32 cellular contexts compared by ENCODE assay signal in genomic region chr13:98048263-98048662, GRCh38.
"Had no signal": no experiment of that assay in that cellular context is flagged by ENCODE, and none has a peak within 500 bp of the region (broad histone marks: within the 10 kb centered on the region; RNA-seq: fewer than 3 reads in every experiment).

No MANE protein-coding gene starts in this region.

- H3K4me1 ChIP-seq: adrenal gland, heart right ventricle, left lung, prostate gland, suprapubic skin, tibial artery had no signal

- H3K27ac ChIP-seq: adrenal gland, cardiac muscle cell, coronary artery, dorsolateral prefrontal cortex, heart right ventricle, left lung, lower lobe of right lung, ovary, prostate gland, suprapubic skin, tibial artery, upper lobe of right lung had no signal

- H3K36me3 Mint-ChIP-seq: activated CD4-positive, alpha-beta memory T cell treated with anti-CD3 and anti-CD28 coated beads for 36 hours; activated naive CD8-positive, alpha-beta T cell treated with anti-CD3 and anti-CD28 coated beads for 36 hours; brain; natural killer cell had no signal

- H3K4me1 Mint-ChIP-seq: activated CD4-positive, alpha-beta T cell treated with anti-CD3 and anti-CD28 coated beads, Interleukin-2, amount 10 ng/mL, durations not matched to agents 24 days and 14 days; activated naive CD8-positive, alpha-beta T cell treated with anti-CD3 and anti-CD28 coated beads for 36 hours; natural killer cell had no signal

- H3K27me3 Mint-ChIP-seq: activated CD4-positive, alpha-beta T cell treated with anti-CD3 and anti-CD28 coated beads, Interleukin-2, amount 10 ng/mL, durations not matched to agents 24 days and 14 days; activated naive CD8-positive, alpha-beta T cell treated with anti-CD3 and anti-CD28 coated beads for 36 hours; brain had no signal

- H3K4me3 ChIP-seq: adrenal gland, cardiac muscle cell, coronary artery, dorsolateral prefrontal cortex, heart right ventricle, left lung, lower lobe of right lung, ovary, prostate gland, suprapubic skin, tibial artery, upper lobe of right lung had no signal

- H3K9me3 ChIP-seq: adrenal gland, lower lobe of right lung, ovary, prostate gland, suprapubic skin, tibial artery, upper lobe of right lung had no signal

- ATAC-seq: heart right ventricle, left lung, lower lobe of right lung, natural killer cell, upper lobe of right lung had no signal

- H3K27me3 ChIP-seq: adrenal gland, cardiac muscle cell, heart right ventricle, left lung, ovary, suprapubic skin, upper lobe of right lung had no signal

- DNase-seq: activated CD4-positive, alpha-beta memory T cell treated with anti-CD3 and anti-CD28 coated beads for 36 hours; activated CD4-positive, alpha-beta T cell treated with anti-CD3 and anti-CD28 coated beads, Interleukin-2, amount 10 ng/mL, durations not matched to agents 24 days and 14 days; activated CD4-positive, CD25-positive, alpha-beta regulatory T cell treated with anti-CD3 and anti-CD28 coated beads, Interleukin-2, amount 50 U/mL, for 72 hours; activated CD8-positive, alpha-beta memory T cell treated with anti-CD3 and anti-CD28 coated beads, Interleukin-2, amount 50 U/mL, for 4 hours; activated effector memory CD4-positive, alpha-beta T cell treated with anti-CD3 and anti-CD28 coated beads, Interleukin-2, amount 50 U/mL, for 16 hours; activated naive CD4-positive, alpha-beta T cell treated with anti-CD3 and anti-CD28 coated beads for 36 hours; activated naive CD8-positive, alpha-beta T cell treated with anti-CD3 and anti-CD28 coated beads for 36 hours; activated T-cell treated with anti-CD3 and anti-CD28 coated beads, Interleukin-2, amount 50 U/mL, for 1 hour; adrenal gland; aorta; cerebellar nuclear complex; dorsolateral prefrontal cortex; effector memory CD4-positive, alpha-beta T cell; erythroblast; heart right ventricle; left lung; lower lobe of right lung; mesenchymal stem cell; natural killer cell; ovary; stimulated activated CD4-positive, alpha-beta T cell treated with anti-CD3 and anti-CD28 coated beads, Interleukin-15, amount 100 ng/mL, for 24 hours; stimulated activated CD4-positive, alpha-beta T cell treated with anti-CD3 and anti-CD28 coated beads, Interleukin-2, amount 100 ng/mL, for 24 hours; stimulated activated naive CD4-positive, alpha-beta T cell; T-helper 9 cell; tibial artery; upper lobe of right lung had no signal

- H3K4me3 Mint-ChIP-seq: activated CD4-positive, alpha-beta memory T cell treated with anti-CD3 and anti-CD28 coated beads for 36 hours; activated CD4-positive, alpha-beta T cell treated with anti-CD3 and anti-CD28 coated beads, Interleukin-2, amount 10 ng/mL, durations not matched to agents 24 days and 14 days; activated naive CD4-positive, alpha-beta T cell treated with anti-CD3 and anti-CD28 coated beads for 36 hours; activated naive CD8-positive, alpha-beta T cell treated with anti-CD3 and anti-CD28 coated beads for 36 hours; activated T-helper 1 cell treated with anti-CD3 and anti-CD28 coated beads, Interleukin-12 subunit alpha, Interleukin-12 subunit beta, Interleukin-2, Interleukin-4 antibody, amounts not matched to agents 30 ng/mL and 10 ng/mL and 1 ng/mL, durations not matched to agents 14 hours and 24 hours and 36 hours; brain; natural killer cell had no signal

- H3K36me3 ChIP-seq: adrenal gland, cardiac muscle cell, heart right ventricle, left lung, lower lobe of right lung, ovary, prostate gland, suprapubic skin, tibial artery, upper lobe of right lung had no signal

- H3K27ac Mint-ChIP-seq: activated CD4-positive, alpha-beta memory T cell treated with anti-CD3 and anti-CD28 coated beads for 36 hours; activated CD4-positive, alpha-beta T cell treated with anti-CD3 and anti-CD28 coated beads, Interleukin-2, amount 10 ng/mL, durations not matched to agents 24 days and 14 days; activated naive CD4-positive, alpha-beta T cell treated with anti-CD3 and anti-CD28 coated beads for 36 hours; activated naive CD8-positive, alpha-beta T cell treated with anti-CD3 and anti-CD28 coated beads for 36 hours; activated T-helper 1 cell treated with anti-CD3 and anti-CD28 coated beads, Interleukin-12 subunit alpha, Interleukin-12 subunit beta, Interleukin-2, Interleukin-4 antibody, amounts not matched to agents 30 ng/mL and 10 ng/mL and 1 ng/mL, durations not matched to agents 14 hours and 24 hours and 36 hours; natural killer cell had no signal
